1 cellular context compared by ENCODE assay signal in genomic region chr16:12061336-12062055, GRCh38.
A peak's percentile ranks its signal among the peaks of the same experiment; 100 is the strongest.
TF ChIP-seq lines count a peak whose summit lies in the region.

No MANE protein-coding gene starts in this region.

TF ChIP-seq in HEK293, 187 proteins besides CTCF, POLR2A, EP300 and RAD21 (continued from another document):
- TF ChIP-seq PRDM2 (tag by site-specific recombination; IDR thresholded peaks at IDR 0.05; ENCODE audit: borderline replicate concordance) (no peak), ZNF664 (tag by site-specific recombination; IDR thresholded peaks at IDR 0.05) (0 out of 2 replicates have a peak, but pooled peaks have one; percentile 83)
